ENCODE assay signal across 8 cellular contexts in the genomic region with DNA sequence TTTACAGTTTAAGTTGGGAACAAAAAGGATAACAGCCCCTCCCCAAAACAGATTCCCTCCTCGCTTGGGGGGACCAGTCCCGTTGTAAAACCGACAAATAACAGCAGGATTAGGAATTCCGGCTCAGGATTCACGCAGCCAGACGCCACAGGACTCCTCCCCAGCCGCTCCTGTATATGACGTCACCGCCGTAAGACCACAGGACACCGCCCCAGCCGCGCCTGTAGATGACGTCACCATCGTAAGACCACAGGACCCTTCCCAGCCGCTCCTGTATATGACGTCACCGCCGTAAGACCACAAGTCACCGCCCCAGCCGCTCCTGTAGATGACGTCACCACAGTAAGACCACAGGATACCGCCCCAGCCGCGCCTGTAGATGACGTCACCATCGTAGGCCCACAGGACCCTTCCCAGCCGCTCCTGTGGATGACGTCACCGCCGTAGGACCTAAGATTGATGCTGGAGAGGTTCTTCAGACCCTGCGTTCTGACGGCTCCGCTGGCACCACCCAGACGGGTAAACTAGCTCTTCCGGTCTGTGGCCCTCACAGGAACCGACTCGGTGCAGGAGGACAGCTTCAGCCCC. TPM values are rescaled to one million over a fixed set of nuclear protein-coding genes. Genes with fewer than 3 reads are reported as not detected.
DNase-seq lines count a peak whose midpoint lies in the region; ATAC-seq, FAIRE-seq and TF ChIP-seq lines count a peak whose summit lies in the region.

No MANE protein-coding gene starts in this region.

- H3K36me3 Mint-ChIP-seq in activated T-cell treated with anti-CD3 and anti-CD28 coated beads, Interleukin-2, amount 50 U/mL, for 4 hours (ENCODE audit: insufficient read depth), result no peaks in the 10 kb centered on the region

- H3K36me3 ChIP-seq in psoas muscle (ENCODE audit: insufficient read depth in 1 of 2, low read depth in 1 of 2), result no peaks in the 10 kb centered on the region

- DNase-seq in GM18507 (ENCODE audit: extremely low spot score, insufficient read length, low read depth) (peak; percentile 28), NCI-H526 treated with DMSO at 0.1 percent for 48 hours (lab: John Stamatoyannopoulos, UW) (peak; percentile 76), fibroblast of villous mesenchyme (ENCODE audit: low read depth) (peak; percentile 84), psoas muscle (peak in 1 of 2 donors; percentile 80), GM12892 (ENCODE audit: insufficient read length) (no peak)
- DNase-seq in activated T-cell treated with anti-CD3 and anti-CD28 coated beads, Interleukin-2, amount 50 U/mL, for 4 hours, result peak; percentile 61

- no peaks in the 10 kb centered on the region for H3K27me3 Mint-ChIP-seq in activated T-cell treated with anti-CD3 and anti-CD28 coated beads, Interleukin-2, amount 50 U/mL, for 4 hours (ENCODE audit: low read depth)

- no peaks in the 10 kb centered on the region for H3K9me3 ChIP-seq in psoas muscle

- H3K4me3 ChIP-seq in fibroblast of villous mesenchyme (ENCODE audit: low read depth, low read length) (peak overlapping the region; percentile 55), psoas muscle (no peak overlapping the region)

- no peaks in the 10 kb centered on the region for H3K9me3 Mint-ChIP-seq in activated T-cell treated with anti-CD3 and anti-CD28 coated beads, Interleukin-2, amount 50 U/mL, for 4 hours

- peak in 1 of 2 donors; percentile 26 for ATAC-seq in activated T-cell treated with anti-CD3 and anti-CD28 coated beads, Interleukin-2, amount 50 U/mL, for 4 hours
- ATAC-seq in psoas muscle (peak in 3 of 4 donors; percentile 17 to 56 (median 27)), GM21723 (IDR thresholded peaks at IDR 0.05; ENCODE audit: unreplicated experiment) (no peak), HG03520 (IDR thresholded peaks at IDR 0.05; ENCODE audit: unreplicated experiment) (no peak)

- TF ChIP-seq POLR2A in GM12892 (IDR thresholded peaks at IDR 0.05; ENCODE audit: low read depth, low read length), result no peak

- TF ChIP-seq CTCF in fibroblast of villous mesenchyme (IDR thresholded peaks at IDR 0.05; ENCODE audit: insufficient read depth, low read depth, low read length) (no peak), psoas muscle (IDR thresholded peaks at IDR 0.05) (no peak)

- peak overlapping the region; percentile 89 for H3K4me3 Mint-ChIP-seq in activated T-cell treated with anti-CD3 and anti-CD28 coated beads, Interleukin-2, amount 50 U/mL, for 4 hours

- FAIRE-seq in GM18507 (lab: Jason Lieb, UNC) (peak; percentile 60), GM12892 (lab: Jason Lieb, UNC) (no peak)

- intact Hi-C loops in psoas muscle (cut with DNase I), result no loop called here

- H3K4me1 Mint-ChIP-seq in activated T-cell treated with anti-CD3 and anti-CD28 coated beads, Interleukin-2, amount 50 U/mL, for 4 hours (ENCODE audit: low read depth), result peaks cover 50% of the 10 kb centered on the region

- peaks cover 0 to 38% (median 8%) of the 10 kb centered on the region in 3 donors for H3K27me3 ChIP-seq in psoas muscle (ENCODE audit: insufficient read depth in 3 of 3, low read length in 2 of 3)

- no peaks in the 10 kb centered on the region for H3K4me1 ChIP-seq in psoas muscle

- WGBS in psoas muscle, 3 donors, result 57 to 65% (median 64%) methylated on average over 38 of the region's 38 CpGs

- H3K27ac ChIP-seq in psoas muscle, result no peak overlapping the region

RNA-seq across cellular contexts. Expression of gene FBRSL1, which starts 44.0 kb away (rescaled TPM):
- 100 to 1,000 TPM in 2 of 3 donors, 10 to 100 TPM in 1; 95.8 to 112 (median 104) TPM for total RNA-seq in activated T-cell treated with anti-CD3 and anti-CD28 coated beads, Interleukin-2, amount 50 U/mL, for 4 hours
- total RNA-seq in fibroblast of villous mesenchyme (3.9 and 42.5 TPM in 2 replicates), psoas muscle (10 to 100 TPM; 40.1 to 54.5 (median 43.0) TPM)
- 10 to 100 TPM; 23.0 to 37.8 (median 32.8) TPM for polyA plus RNA-seq in psoas muscle
- 3.1 TPM for polyA plus RNA-seq in GM12892 (2012; ENCODE audit: missing spikeins)

Comparison
In these comparisons a context has a peak if more than half of its experiments do, and no peak if none do; other contexts are left out.
1. ATAC-seq: peak in psoas muscle (3 of 4); none in GM21723 (single experiment) and HG03520 (single experiment).